9 cellular contexts compared by ENCODE assay signal in the genomic region with DNA sequence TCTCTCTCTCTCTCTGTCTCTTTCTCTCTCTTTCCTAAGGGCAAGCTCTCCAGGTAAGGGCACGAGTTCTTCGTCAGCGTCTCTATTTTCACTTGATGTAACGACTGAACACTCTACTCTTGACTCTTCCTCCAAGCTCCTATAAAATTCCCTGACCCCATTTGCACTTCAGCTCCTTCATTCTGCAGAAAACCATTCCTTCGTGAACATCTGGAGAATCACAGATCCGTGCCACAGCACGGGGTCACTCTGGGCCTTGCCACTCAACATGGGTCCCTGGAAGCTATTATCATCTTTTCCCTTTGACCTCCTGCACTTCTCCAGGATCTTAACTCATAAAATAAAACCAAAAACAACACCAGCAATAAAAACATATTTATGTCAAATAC.
A peak's percentile ranks its signal among the peaks of the same experiment; 100 is the strongest.
DNase-seq lines count a peak whose midpoint lies in the region; ATAC-seq and TF ChIP-seq lines count a peak whose summit lies in the region.
"Had no signal": no experiment of that assay in that cellular context is flagged by ENCODE, and none has a peak within 500 bp of the region (broad histone marks: within the 10 kb centered on the region; RNA-seq: fewer than 3 reads in every experiment).

No MANE protein-coding gene starts in this region.

- H3K4me3 ChIP-seq in ascending aorta (peak overlapping the region; percentile 39 to 52), lower lobe of right lung (peak overlapping the region; percentile 36), stomach smooth muscle (ENCODE audit: low read length in 2 of 2) (peak overlapping the region; percentile 36 to 67)

- H3K4me1 Mint-ChIP-seq in HFFc6 (ENCODE audit: low read depth) = peaks cover 66% of the 10 kb centered on the region

- H3K4me3 Mint-ChIP-seq in HFFc6 = peak overlapping the region; percentile 72

- intact Hi-C loops in ascending aorta (cut with DNase I) (loop anchor here (10.0 kb wide), 2 partner anchors 208 to 508 kb away; no protein-coding TSS in a partner anchor), lower lobe of right lung (cut with DNase I) (no loop called here)

- H3K27ac Mint-ChIP-seq in HFFc6 = peak overlapping the region; percentile 87

- DNase-seq in HFFc6 (no peak), ascending aorta (ENCODE audit: low spot score in 2 of 2) (no peak), lower lobe of right lung (no peak), NCI-H446 (lab: John Stamatoyannopoulos, UW) (no peak), 8988T (no peak), C1 segment of cervical spinal cord (lab: John Stamatoyannopoulos, UW) (no peak)
- DNase-seq: stimulated activated CD4-positive, alpha-beta T cell treated with anti-CD3 and anti-CD28 coated beads, Interleukin-4, amount 100 ng/mL, for 1 hour had no signal

- TF ChIP-seq CTCF in HFFc6 (IDR thresholded peaks at IDR 0.05) = no peak
- TF ChIP-seq CTCF in ascending aorta (IDR thresholded peaks at IDR 0.05) = no peak
- TF ChIP-seq CTCF in lower lobe of right lung (IDR thresholded peaks at IDR 0.05) = no peak

- H3K4me1 ChIP-seq in ascending aorta = peaks cover 0 to 16% of the 10 kb centered on the region in 2 donors
- H3K4me1 ChIP-seq in lower lobe of right lung = peaks cover 38% of the 10 kb centered on the region
- H3K4me1 ChIP-seq in stomach smooth muscle (ENCODE audit: control insufficient read depth, insufficient read depth, low read length) = peaks cover 13% of the 10 kb centered on the region

- H3K27ac ChIP-seq in ascending aorta (peak overlapping the region; percentile 52 to 65), lower lobe of right lung (peak overlapping the region; percentile 77), stomach smooth muscle (ENCODE audit: low read length) (no peak overlapping the region)

- ATAC-seq in lower lobe of right lung (no peak), HG02588 (IDR thresholded peaks at IDR 0.05; ENCODE audit: unreplicated experiment) (no peak)

- peaks cover 10% of the 10 kb centered on the region for H3K36me3 Mint-ChIP-seq in HFFc6 (ENCODE audit: low read depth)

- H3K36me3 ChIP-seq in ascending aorta (no peaks in the 10 kb centered on the region), lower lobe of right lung (no peaks in the 10 kb centered on the region), stomach smooth muscle (ENCODE audit: control insufficient read depth in 2 of 2, insufficient read depth in 2 of 2, low read length in 2 of 2) (no peaks in the 10 kb centered on the region)

- H3K27me3 Mint-ChIP-seq in HFFc6 (ENCODE audit: insufficient read depth) = peaks cover 1% of the 10 kb centered on the region; the same call in 1 of the 2 replicates

- no peak overlapping the region for H3K9ac ChIP-seq in stomach smooth muscle (ENCODE audit: low read length in 2 of 2)

- no peaks in the 10 kb centered on the region for H3K9me3 ChIP-seq in ascending aorta
- H3K9me3 ChIP-seq in lower lobe of right lung = no peaks in the 10 kb centered on the region
- no peaks in the 10 kb centered on the region for H3K9me3 ChIP-seq in stomach smooth muscle (ENCODE audit: control insufficient read depth in 2 of 2, low read length in 2 of 2)

- no peaks in the 10 kb centered on the region for H3K9me3 Mint-ChIP-seq in HFFc6

- H3K27me3 ChIP-seq in ascending aorta (no peaks in the 10 kb centered on the region), lower lobe of right lung (ENCODE audit: low read depth) (no peaks in the 10 kb centered on the region), stomach smooth muscle (ENCODE audit: control insufficient read depth in 1 of 2, insufficient read depth in 2 of 2, low read length in 2 of 2) (no peaks in the 10 kb centered on the region)
